ENCODE assay signal across 2 cellular contexts in the genomic region with DNA sequence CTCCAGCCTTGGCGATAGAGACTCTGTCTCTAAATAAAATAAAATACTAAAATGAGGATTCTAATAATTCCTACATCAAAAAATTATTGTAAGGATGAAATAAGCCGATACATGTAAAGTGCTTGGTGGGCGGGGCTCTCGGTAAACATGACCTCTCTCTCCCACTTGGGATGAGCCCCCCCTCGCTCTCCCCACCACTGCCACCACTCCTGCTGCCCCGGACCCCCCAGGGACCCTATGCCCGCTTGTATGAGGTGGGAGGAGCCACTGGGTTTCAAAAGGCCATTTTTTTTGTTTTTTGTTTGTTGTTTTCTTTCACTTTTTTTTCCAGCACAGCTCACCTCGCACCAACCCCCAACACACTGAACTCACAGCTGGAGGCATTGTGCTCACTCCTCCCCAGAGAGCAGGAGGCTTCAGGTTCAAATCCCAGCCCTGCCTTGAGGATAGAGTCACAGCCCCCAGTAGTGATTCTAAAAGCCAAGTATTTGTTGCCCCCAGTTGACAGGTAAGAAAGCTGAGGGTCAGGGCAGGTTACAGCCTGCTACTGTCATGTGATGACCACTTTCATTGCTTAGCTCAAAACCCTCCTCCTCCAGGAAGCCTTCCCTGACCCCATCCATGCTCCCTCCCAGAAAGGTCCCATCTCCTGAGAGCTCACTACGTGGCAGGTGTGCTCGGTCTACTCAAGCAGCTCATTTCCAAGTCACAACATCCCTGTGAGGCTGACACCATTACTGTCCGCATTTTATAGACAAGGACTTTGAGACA.
TF ChIP-seq lines count a peak whose summit lies in the region.

No MANE protein-coding gene starts in this region.

TF ChIP-seq in A549, 52 proteins besides CTCF, POLR2A, EP300 and RAD21:
- TF ChIP-seq JUNB (IDR thresholded peaks at IDR 0.05): no peak
- peak; percentile 63 for TF ChIP-seq ZFP36 (IDR thresholded peaks at IDR 0.05; ENCODE audit: borderline replicate concordance, partially characterized antibody)

TF ChIP-seq in H1, 55 proteins besides CTCF, POLR2A, EP300 and RAD21:
- TF ChIP-seq SIRT6 (IDR thresholded peaks at IDR 0.05; ENCODE audit: low read length): no peak
- TF ChIP-seq, protein P1, sequence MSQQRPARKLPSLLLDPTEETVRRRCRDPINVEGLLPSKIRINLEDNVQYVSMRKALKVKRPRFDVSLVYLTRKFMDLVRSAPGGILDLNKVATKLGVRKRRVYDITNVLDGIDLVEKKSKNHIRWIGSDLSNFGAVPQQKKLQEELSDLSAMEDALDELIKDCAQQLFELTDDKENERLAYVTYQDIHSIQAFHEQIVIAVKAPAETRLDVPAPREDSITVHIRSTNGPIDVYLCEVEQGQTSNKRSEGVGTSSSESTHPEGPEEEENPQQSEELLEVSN (IDR thresholded peaks at IDR 0.05): no peak
- TF ChIP-seq TBP (IDR thresholded peaks at IDR 0.05; ENCODE audit: low read depth, low read length): no peak
- TF ChIP-seq RNF2 (IDR thresholded peaks at IDR 0.05; ENCODE audit: borderline replicate concordance, low read depth, low read length, missing control alignments, poor library complexity, severe bottlenecking): no peak
- no peak for TF ChIP-seq NANOG (IDR thresholded peaks at IDR 0.05; ENCODE audit: insufficient read depth, low read depth, low read length, poor library complexity, severe bottlenecking)
- no peak for TF ChIP-seq GABPA (IDR thresholded peaks at IDR 0.05; ENCODE audit: borderline replicate concordance, insufficient read depth, low read length)
- no peak for TF ChIP-seq NRF1 (IDR thresholded peaks at IDR 0.05; ENCODE audit: low read depth, low read length)
- TF ChIP-seq SRF (IDR thresholded peaks at IDR 0.05; ENCODE audit: low read depth, low read length): no peak
- TF ChIP-seq SAP30 (IDR thresholded peaks at IDR 0.05; ENCODE audit: insufficient read depth, insufficient replicate concordance, low read length): no peak
- TF ChIP-seq TEAD4 (IDR thresholded peaks at IDR 0.05; ENCODE audit: low read depth, low read length): no peak
TF ChIP-seq in H1: peak in this region for 0.
